ENCODE assay signal across 20 cellular contexts in the genomic region with DNA sequence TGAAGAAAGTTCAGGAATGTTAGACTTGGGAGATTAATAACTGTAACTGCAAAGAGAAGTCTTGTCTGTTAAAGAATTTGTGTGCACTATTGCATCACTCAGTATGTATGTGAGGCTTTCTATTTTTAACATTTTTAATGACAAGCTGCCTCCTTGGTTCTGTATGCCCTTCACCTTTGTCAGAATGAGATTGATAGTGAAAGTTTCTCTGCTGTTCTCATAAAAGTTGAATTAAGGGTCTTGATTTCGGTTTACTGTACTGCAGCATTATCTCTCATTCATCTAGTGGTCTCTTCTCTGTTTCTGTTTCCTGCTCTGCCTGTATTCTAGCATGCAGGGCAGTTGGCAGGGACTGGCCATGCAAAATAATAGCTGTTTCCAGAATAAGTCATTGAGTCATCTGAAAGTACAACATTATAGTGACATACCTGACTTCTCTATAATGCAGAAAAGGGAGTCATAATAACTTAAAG.
DNase-seq lines count a peak whose midpoint lies in the region; ATAC-seq and TF ChIP-seq lines count a peak whose summit lies in the region.
"Had no signal": no experiment of that assay in that cellular context is flagged by ENCODE, and none has a peak within 500 bp of the region (broad histone marks: within the 10 kb centered on the region; RNA-seq: fewer than 3 reads in every experiment).

No MANE protein-coding gene starts in this region.

- no TSS peak for BruUV-seq in IMR-90 (replicated peaks; lab: Mats Ljungman, UMichigan)

- intact Hi-C loops in IMR-90 (cut with micrococcal nuclease): no loop called here

- H4K20me1 ChIP-seq in H9 (ENCODE audit: control insufficient read depth, insufficient read depth, insufficient read length) (no peaks in the 10 kb centered on the region), IMR-90 (ENCODE audit: insufficient read depth, low read length) (no peaks in the 10 kb centered on the region)

- DNase-seq in H9 (no peak), IMR-90 (peak; percentile 18), fibroblast of the aortic adventitia (ENCODE audit: low read depth) (peak; percentile 42), renal cortical epithelial cell (ENCODE audit: low read depth) (peak; percentile 47), COLO829 (ENCODE audit: low spot score) (no peak)
- DNase-seq: activated T-cell treated with anti-CD3 and anti-CD28 coated beads, Interleukin-2, amount 50 U/mL, for 48 hours; CD4-positive, alpha-beta memory T cell; effector memory CD4-positive, alpha-beta T cell; HFFc6; left colon; NCI-H526; SW 1271 had no signal

- no peaks in the 10 kb centered on the region; the same call in 1 of the 2 replicates for H3K9me1 ChIP-seq in IMR-90 (ENCODE audit: insufficient read depth, low read length)

- H2BK5ac ChIP-seq in H9 (ENCODE audit: insufficient read length, low read length) (no peak overlapping the region), IMR-90 (ENCODE audit: low read depth, low read length, poor library complexity, severe bottlenecking) (peak overlapping the region; percentile 75)

- H4K91ac ChIP-seq in H9 (ENCODE audit: insufficient read length, low read depth, low read length): no peak overlapping the region
- H4K91ac ChIP-seq in IMR-90 (ENCODE audit: insufficient read depth, low read depth, low read length): no peak overlapping the region

- peak overlapping the region in 1 of 2 experiments; percentile 57; a peak in 3 of 5 replicates for H3K4me3 Mint-ChIP-seq in H9
- H3K4me3 Mint-ChIP-seq: activated naive CD4-positive, alpha-beta T cell treated with anti-CD3 and anti-CD28 coated beads, Interleukin-2, amount 50 U/mL, for 24 hours; CD4-positive, alpha-beta memory T cell; HFFc6; stimulated activated naive CD8-positive, alpha-beta T cell treated with anti-CD3 and anti-CD28 coated beads, Interleukin-15, Interleukin-2, amounts not matched to agents 100 ng/mL and 50 ng/mL, for 24 hours had no signal

- H4K5ac ChIP-seq in H9 (ENCODE audit: insufficient read length, low read depth, low read length): no peak overlapping the region
- no peak overlapping the region for H4K5ac ChIP-seq in IMR-90 (ENCODE audit: low read depth, low read length)

- H3K14ac ChIP-seq in H9 (ENCODE audit: insufficient read depth, low read length): no peak overlapping the region
- H3K14ac ChIP-seq in IMR-90 (replicated peaks; ENCODE audit: low read depth, low read length): no peak overlapping the region

- H3K27ac Mint-ChIP-seq in H9: peak overlapping the region in 2 of 3 experiments; percentile 44 to 94; a peak in 4 of 7 replicates
- H3K27ac Mint-ChIP-seq: activated naive CD4-positive, alpha-beta T cell treated with anti-CD3 and anti-CD28 coated beads, Interleukin-2, amount 50 U/mL, for 24 hours; CD4-positive, alpha-beta memory T cell; HFFc6; progenitor cell of endocrine pancreas; stimulated activated naive CD8-positive, alpha-beta T cell treated with anti-CD3 and anti-CD28 coated beads, Interleukin-15, Interleukin-2, amounts not matched to agents 100 ng/mL and 50 ng/mL, for 24 hours had no signal

- H3K4me2 ChIP-seq in H9 (ENCODE audit: insufficient read depth, insufficient read length, low read length) (no peak overlapping the region), IMR-90 (ENCODE audit: low read depth, low read length) (peak overlapping the region; percentile 27; the same call in 1 of the 2 replicates)

- H2AK9ac ChIP-seq in IMR-90 (replicated peaks; ENCODE audit: low read depth, low read length, poor library complexity): no peak overlapping the region

- H3K36me3 ChIP-seq in IMR-90 (ENCODE audit: control insufficient read depth, insufficient read depth, low read length): no peaks in the 10 kb centered on the region
- H3K36me3 ChIP-seq: ascending aorta, esophagus muscularis mucosa, tibial nerve had no signal

- ATAC-seq in IMR-90 (ENCODE audit: low read depth) (no peak), HG03457 (IDR thresholded peaks at IDR 0.05; ENCODE audit: unreplicated experiment) (no peak), HG03354 (IDR thresholded peaks at IDR 0.05; ENCODE audit: poor library complexity, severe bottlenecking, unreplicated experiment) (no peak)
- ATAC-seq: left colon had no signal

- H2AK5ac ChIP-seq in H9 (ENCODE audit: insufficient read length, low read length) (no peak overlapping the region), IMR-90 (ENCODE audit: low read depth, low read length) (no peak overlapping the region)

- H3K9me3 ChIP-seq in H9 (ENCODE audit: control insufficient read depth, low read depth, low read length) (no peaks in the 10 kb centered on the region), IMR-90 (ENCODE audit: control insufficient read depth, insufficient read depth, low read length) (no peaks in the 10 kb centered on the region)
- H3K9me3 ChIP-seq: ascending aorta, esophagus muscularis mucosa, tibial nerve had no signal

- in situ Hi-C loops in IMR-90 (cut with MboI; ENCODE audit: low sequenced_read_pairs): no loop called here

- peaks cover 67 to 72% of the 10 kb centered on the region in 2 experiments for H3K4me1 Mint-ChIP-seq in H9
- H3K4me1 Mint-ChIP-seq: activated naive CD4-positive, alpha-beta T cell treated with anti-CD3 and anti-CD28 coated beads, Interleukin-2, amount 50 U/mL, for 24 hours; CD4-positive, alpha-beta memory T cell had no signal

- H2BK15ac ChIP-seq in H9 (ENCODE audit: low read depth, low read length) (no peak overlapping the region), IMR-90 (ENCODE audit: low read depth, low read length) (0 out of 3 replicates have a peak overlapping the region, but pooled peaks have one; percentile 48)

- no peak overlapping the region for H2BK12ac ChIP-seq in H9 (ENCODE audit: insufficient read length, low read depth, low read length)

- no peak overlapping the region for H3K56ac ChIP-seq in H9 (ENCODE audit: insufficient read length, low read depth, low read length)
- H3K56ac ChIP-seq in IMR-90 (ENCODE audit: extremely low read depth, insufficient read depth, low read length): no peak overlapping the region

- H2AFZ ChIP-seq in H9 (ENCODE audit: low read length) (no peak overlapping the region), IMR-90 (replicated peaks; ENCODE audit: low read length, poor library complexity) (no peak overlapping the region)

- H3K4me3 ChIP-seq in IMR-90 (ENCODE audit: insufficient read depth, low read depth, low read length): no peak overlapping the region
- H3K4me3 ChIP-seq in fibroblast of the aortic adventitia (ENCODE audit: low read depth, low read length): no peak overlapping the region
- H3K4me3 ChIP-seq: ascending aorta, esophagus muscularis mucosa, tibial nerve had no signal

- no peak overlapping the region for H3K18ac ChIP-seq in H9 (ENCODE audit: insufficient read length, low read depth, low read length)
- peak overlapping the region; percentile 11; the same call in 1 of the 2 replicates for H3K18ac ChIP-seq in IMR-90 (ENCODE audit: low read depth, low read length)

- H4K8ac ChIP-seq in H9 (replicated peaks; ENCODE audit: insufficient read length, low read depth, low read length) (no peak overlapping the region), IMR-90 (ENCODE audit: low read depth in 2 of 2, low read length in 2 of 2) (no peak overlapping the region)

- no peak for TF ChIP-seq POLR2A in IMR-90 (IDR thresholded peaks at IDR 0.05; ENCODE audit: low read depth, low read length)

- H3K79me1 ChIP-seq in H9 (ENCODE audit: insufficient read depth, low read depth, low read length, poor library complexity, severe bottlenecking): no peaks in the 10 kb centered on the region
- H3K79me1 ChIP-seq in IMR-90 (ENCODE audit: low read depth in 1 of 2, low read length in 2 of 2): no peaks in the 10 kb centered on the region; a peak in 1 of 4 replicates

- TF ChIP-seq RAD21 in IMR-90 (IDR thresholded peaks at IDR 0.05; ENCODE audit: low read length): no peak

- H2BK20ac ChIP-seq in H9 (ENCODE audit: low read depth, low read length, poor library complexity, severe bottlenecking) (no peak overlapping the region), IMR-90 (ENCODE audit: low read depth, low read length) (peak overlapping the region; percentile 92)

- no peak overlapping the region for H3T11ph ChIP-seq in H9 (ENCODE audit: low read length)

- CTCF ChIA-PET in IMR-90 (lab: Yijun Ruan, JAX): no interaction called here

- H3K27me3 ChIP-seq in H9 (ENCODE audit: insufficient read depth, low read length) (no peaks in the 10 kb centered on the region), IMR-90 (ENCODE audit: control insufficient read depth, insufficient read depth, low read length) (no peaks in the 10 kb centered on the region)
- H3K27me3 ChIP-seq: ascending aorta, esophagus muscularis mucosa, tibial nerve had no signal

- peaks cover 10% of the 10 kb centered on the region; the same call in 1 of the 2 replicates for H3K4me1 ChIP-seq in H9 (ENCODE audit: insufficient read depth, low read length)
- peaks cover 10% of the 10 kb centered on the region for H3K4me1 ChIP-seq in IMR-90 (ENCODE audit: control insufficient read depth, insufficient read depth, low read length)

- no CpG with 5 or more reads among the region's 1 CpG for WGBS in H9 (ENCODE audit: extremely low coverage, insufficient read length, low lambda C conversion rate)
- no CpG with 5 or more reads among the region's 1 CpG for WGBS in IMR-90 (ENCODE audit: extremely low coverage in 2 of 2, insufficient read length in 1 of 2), 2 experiments

- no peaks in the 10 kb centered on the region for H3K79me2 ChIP-seq in H9 (ENCODE audit: insufficient read depth, low read length)

- no peaks in the 10 kb centered on the region for H3K27me3 Mint-ChIP-seq in H9 (ENCODE audit: low read depth)
- H3K27me3 Mint-ChIP-seq: progenitor cell of endocrine pancreas; stimulated activated naive CD8-positive, alpha-beta T cell treated with anti-CD3 and anti-CD28 coated beads, Interleukin-15, Interleukin-2, amounts not matched to agents 100 ng/mL and 50 ng/mL, for 24 hours had no signal

- H3K9ac ChIP-seq in H9 (ENCODE audit: extremely low read depth, insufficient read length, low read length): no peak overlapping the region
- peak overlapping the region; percentile 44; the same call in 1 of the 2 replicates for H3K9ac ChIP-seq in IMR-90 (ENCODE audit: low read depth, low read length)

- no peak for TF ChIP-seq CTCF in H9 (conservative IDR thresholded peaks at IDR 0.05)
- no peak for TF ChIP-seq CTCF in IMR-90 (conservative IDR thresholded peaks at IDR 0.05; ENCODE audit: low read depth, low read length)
- TF ChIP-seq CTCF in fibroblast of the aortic adventitia (IDR thresholded peaks at IDR 0.05; ENCODE audit: insufficient read depth, low read length): no peak

- no peaks in the 10 kb centered on the region for H3K23me2 ChIP-seq in H9 (ENCODE audit: insufficient read length, low read depth, low read length, poor library complexity, severe bottlenecking)

- H3K4ac ChIP-seq in H9 (ENCODE audit: low read depth, low read length) (no peak overlapping the region), IMR-90 (ENCODE audit: low read depth, low read length) (peak overlapping the region; percentile 70; the same call in 1 of the 2 replicates)

- peaks cover 0 to under 1% (median 0%) of the 10 kb centered on the region in 3 experiments; a peak in 1 of 7 replicates for H3K36me3 Mint-ChIP-seq in H9 (ENCODE audit: insufficient read depth in 1 of 3, low read depth in 3 of 3)
- H3K36me3 Mint-ChIP-seq: activated naive CD4-positive, alpha-beta T cell treated with anti-CD3 and anti-CD28 coated beads, Interleukin-2, amount 50 U/mL, for 24 hours; CD4-positive, alpha-beta memory T cell had no signal

- H3K27ac ChIP-seq in H9 (ENCODE audit: insufficient read length, low read depth, low read length) (no peak overlapping the region), IMR-90 (ENCODE audit: insufficient read depth, low read length) (peak overlapping the region; percentile 4; the same call in 1 of the 2 replicates)
- H3K27ac ChIP-seq: ascending aorta, esophagus muscularis mucosa, tibial nerve had no signal

- H2BK120ac ChIP-seq in H9 (ENCODE audit: low read depth, low read length, poor library complexity, severe bottlenecking): no peak overlapping the region
- peak overlapping the region; percentile 16 for H2BK120ac ChIP-seq in IMR-90 (ENCODE audit: low read depth, low read length)

- peaks cover 0 to 3% of the 10 kb centered on the region in 2 experiments; a peak in 1 of 5 replicates for H3K9me3 Mint-ChIP-seq in H9
- H3K9me3 Mint-ChIP-seq: activated naive CD4-positive, alpha-beta T cell treated with anti-CD3 and anti-CD28 coated beads, Interleukin-2, amount 50 U/mL, for 24 hours; stimulated activated naive CD8-positive, alpha-beta T cell treated with anti-CD3 and anti-CD28 coated beads, Interleukin-15, Interleukin-2, amounts not matched to agents 100 ng/mL and 50 ng/mL, for 24 hours had no signal

- POLR2A ChIA-PET in IMR-90 (lab: Charles Lee; ENCODE audit: unreplicated experiment): no interaction called here

- H3K23ac ChIP-seq in H9 (ENCODE audit: insufficient read length, low read depth, low read length): no peak overlapping the region
- no peak overlapping the region; the same call in 1 of the 2 replicates for H3K23ac ChIP-seq in IMR-90 (ENCODE audit: low read depth, low read length)

- dilution Hi-C loops in IMR-90 (cut with HindIII; ENCODE audit: low sequenced_read_pairs, unreplicated experiment): no loop called here

Comparison
In these comparisons a context has a peak if more than half of its experiments do, and no peak if none do; other contexts are left out.
1. DNase-seq: peak in IMR-90 (single experiment), fibroblast of the aortic adventitia (single experiment) and renal cortical epithelial cell (single experiment); none in H9 (single experiment) and COLO829 (single experiment).